In the genomic region with DNA sequence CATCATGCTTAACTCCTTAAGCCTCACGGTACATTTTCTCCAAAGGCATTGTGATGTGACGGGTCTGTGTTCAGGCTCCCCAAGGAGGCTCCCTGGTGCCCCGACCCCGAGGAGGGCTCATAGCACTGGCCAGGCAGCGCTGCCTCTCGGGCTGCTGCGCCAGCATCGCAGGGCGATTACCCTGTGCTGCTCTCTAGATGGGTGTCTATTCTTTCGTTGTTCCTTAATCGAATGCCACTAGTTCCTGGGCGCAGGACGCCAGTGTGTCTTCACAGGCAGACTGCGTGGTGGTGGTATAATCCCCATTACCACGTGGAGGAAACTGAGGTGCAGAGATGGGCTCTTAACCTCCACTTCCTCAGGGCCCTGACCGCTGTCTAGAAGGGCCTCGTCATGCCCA, we compare ENCODE assay signal across 28 cellular contexts.
"Had no signal": no experiment of that assay in that cellular context is flagged by ENCODE, and none has a peak within 500 bp of the region (broad histone marks: within the 10 kb centered on the region; RNA-seq: fewer than 3 reads in every experiment).

No MANE protein-coding gene starts in this region.

- H3K4me3 Mint-ChIP-seq: naive thymus-derived CD4-positive, alpha-beta T cell; natural killer cell; nephron; neural progenitor cell; stimulated activated memory B cell treated with anti-CD40 and anti-IgM and Interleukin-4, amounts not matched to agents 10 μg/mL and 1 μg/mL and 100 μg/mL, for 72 hours; stimulated activated naive CD8-positive, alpha-beta T cell treated with anti-CD3 and anti-CD28 coated beads, Interleukin-15, amount 100 ng/mL, for 72 hours; type B pancreatic cell had no signal

- H3K4me2 ChIP-seq: neural progenitor cell had no signal

- H3K27me3 Mint-ChIP-seq: stimulated activated memory B cell treated with anti-CD40 and anti-IgM and Interleukin-4, amounts not matched to agents 10 μg/mL and 1 μg/mL and 100 μg/mL, for 72 hours had no signal

- H3K27ac ChIP-seq: neural progenitor cell, neutrophil, pancreas, psoas muscle, right lobe of liver, sigmoid colon, suprapubic skin, testis, tibial artery, transverse colon, vagina had no signal

- DNase-seq: naive thymus-derived CD4-positive, alpha-beta T cell; natural killer cell; nucleus accumbens; psoas muscle; sigmoid colon; small intestine; stimulated activated CD4-positive, alpha-beta T cell treated with anti-CD3 and anti-CD28 coated beads, Interleukin-12 subunit alpha, Interleukin-12 subunit beta, amount 100 ng/mL, for 4 hours; stimulated activated CD4-positive, alpha-beta T cell treated with anti-CD3 and anti-CD28 coated beads, Interleukin-1b, Interleukin-23, amount 100 ng/mL, for 48 hours; stimulated activated CD4-positive, alpha-beta T cell treated with anti-CD3 and anti-CD28 coated beads, Interleukin-4, amount 100 ng/mL, for 1 hour; stimulated activated CD4-positive, alpha-beta T cell treated with anti-CD3 and anti-CD28 coated beads, Interleukin-4, amount 100 ng/mL, for 4 hours; stimulated activated CD8-positive, alpha-beta memory T cell treated with anti-CD3 and anti-CD28 coated beads, Interleukin-4, amount 100 ng/mL, for 48 hours; stimulated activated naive CD4-positive, alpha-beta T cell; stimulated activated naive CD8-positive, alpha-beta T cell treated with anti-CD3 and anti-CD28 coated beads, Interleukin-15, amount 100 ng/mL, for 72 hours; stimulated activated naive CD8-positive, alpha-beta T cell treated with anti-CD3 and anti-CD28 coated beads, Interleukin-15, Interleukin-2, amounts not matched to agents 100 U/mL and 50 U/mL, for 24 hours; substantia nigra; testis; tibial artery; transverse colon had no signal

- H2AFZ ChIP-seq: neural progenitor cell had no signal

- H3K4me1 ChIP-seq: pancreas, psoas muscle, right lobe of liver, sigmoid colon, suprapubic skin, testis, tibial artery, transverse colon, vagina had no signal

- H3K4me1 Mint-ChIP-seq: naive thymus-derived CD4-positive, alpha-beta T cell; natural killer cell; stimulated activated memory B cell treated with anti-CD40 and anti-IgM and Interleukin-4, amounts not matched to agents 10 μg/mL and 1 μg/mL and 100 μg/mL, for 72 hours; stimulated activated naive CD8-positive, alpha-beta T cell treated with anti-CD3 and anti-CD28 coated beads, Interleukin-15, amount 100 ng/mL, for 72 hours had no signal

- H3K27me3 ChIP-seq: neutrophil, pancreas, right lobe of liver, testis, vagina had no signal

- H3K27ac Mint-ChIP-seq: naive thymus-derived CD4-positive, alpha-beta T cell; natural killer cell; nephron; neural progenitor cell; progenitor cell of endocrine pancreas; stimulated activated memory B cell treated with anti-CD40 and anti-IgM and Interleukin-4, amounts not matched to agents 10 μg/mL and 1 μg/mL and 100 μg/mL, for 72 hours; stimulated activated naive CD8-positive, alpha-beta T cell treated with anti-CD3 and anti-CD28 coated beads, Interleukin-15, amount 100 ng/mL, for 72 hours; type B pancreatic cell had no signal

- H3K9ac ChIP-seq: neural progenitor cell had no signal

- H3K36me3 Mint-ChIP-seq: naive thymus-derived CD4-positive, alpha-beta T cell; natural killer cell; neural progenitor cell; stimulated activated memory B cell treated with anti-CD40 and anti-IgM and Interleukin-4, amounts not matched to agents 10 μg/mL and 1 μg/mL and 100 μg/mL, for 72 hours; type B pancreatic cell had no signal

- H3K9me3 ChIP-seq: neutrophil, pancreas, psoas muscle, right lobe of liver, sigmoid colon, suprapubic skin, testis, tibial artery, transverse colon, vagina had no signal

- H3K36me3 ChIP-seq: neural progenitor cell, neutrophil, pancreas, right lobe of liver, sigmoid colon, suprapubic skin, tibial artery, transverse colon, vagina had no signal

- H3K4me3 ChIP-seq: neural progenitor cell, pancreas, psoas muscle, right lobe of liver, sigmoid colon, suprapubic skin, testis, tibial artery, transverse colon, vagina had no signal

- H3K9me3 Mint-ChIP-seq: nephron, neural progenitor cell, type B pancreatic cell had no signal
